Comparison of ENCODE assay signal across 8 cellular contexts in the genomic region with DNA sequence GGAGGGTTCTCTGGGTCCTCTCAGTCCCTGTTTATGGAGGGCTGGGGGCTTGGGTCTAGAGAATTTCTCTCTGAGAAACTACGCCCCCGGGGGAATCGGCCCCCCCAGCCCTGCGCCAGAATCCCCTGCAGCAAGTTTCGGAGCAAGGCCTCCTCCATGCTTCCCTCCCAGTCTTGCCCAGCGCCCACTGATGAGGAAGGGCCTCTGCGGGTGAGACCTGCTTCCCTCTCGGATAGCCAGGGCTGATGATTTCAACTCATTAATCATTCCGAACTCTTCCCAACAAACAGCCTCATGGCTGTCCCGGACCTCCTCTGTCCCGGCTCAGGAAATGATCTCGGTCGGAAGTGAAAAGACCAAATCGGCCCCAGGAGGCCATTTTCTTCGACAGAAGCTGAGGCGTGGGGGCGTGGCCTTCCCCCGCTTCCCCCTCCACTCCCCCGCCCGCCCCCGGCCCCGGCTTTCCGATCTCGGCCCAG. TPM values are rescaled to one million over a fixed set of nuclear protein-coding genes. Genes with fewer than 3 reads are reported as not detected.
DNase-seq lines count a peak whose midpoint lies in the region; ATAC-seq and TF ChIP-seq lines count a peak whose summit lies in the region.

No MANE protein-coding gene starts in this region.

- H3K27ac ChIP-seq in DND-41 (ENCODE audit: low read length) (peak overlapping the region; percentile 99), HCT116 (ENCODE audit: low read depth, low read length) (peak overlapping the region; percentile 87), iPS-18a (ENCODE audit: low read length) (peak overlapping the region; percentile 98), spleen (peak overlapping the region; percentile 95 to 100 (median 99))

- 2 to 4% (median 3%) methylated on average over 22 to 24 of the region's 24 CpGs for WGBS in spleen, 5 donors

- H3K36me3 ChIP-seq in DND-41 (ENCODE audit: insufficient read depth, low read length) (no peaks in the 10 kb centered on the region; the same call in 1 of the 2 replicates), HCT116 (ENCODE audit: control insufficient read depth in 1 of 2, insufficient read depth in 2 of 2, low read length in 2 of 2) (peaks cover 0 to 3% of the 10 kb centered on the region in 2 experiments; a peak in 1 of 4 replicates), iPS-18a (ENCODE audit: control insufficient read depth, low read depth, low read length) (no peaks in the 10 kb centered on the region), spleen (peaks cover 0 to under 1% (median 0%) of the 10 kb centered on the region in 6 donors)

- RAD21 ChIA-PET in HCT116 (lab: Charles Lee; ENCODE audit: low non-redundant PET in 1 of 2, low total read pairs in 2 of 2, uncharacterized antibody in 2 of 2, unreplicated experiment in 2 of 2), result no interaction called here

- TF ChIP-seq POLR2A in HCT116 (IDR thresholded peaks at IDR 0.05; ENCODE audit: borderline replicate concordance, extremely low read depth, insufficient read depth, insufficient read length) (peak; percentile 64), spleen (IDR thresholded peaks at IDR 0.05) (no peak)

- peak; percentile 84 for DNase-seq in DND-41
- DNase-seq in HCT116 (ENCODE audit: low read depth, low spot score), result no peak
- DNase-seq in NOMO-1 treated with DMSO at 0.1 percent for 48 hours (lab: John Stamatoyannopoulos, UW; ENCODE audit: unreplicated experiment), result peak; percentile 79
- peak; percentile 84 for DNase-seq in astrocyte of the hippocampus (ENCODE audit: low read depth, low spot score)
- DNase-seq in spleen, result peak; percentile 90
- no peak for DNase-seq in middle frontal gyrus (ENCODE audit: extremely low spot score, low spot score)

- H4K20me1 ChIP-seq in DND-41 (ENCODE audit: insufficient read depth, low read length) (peaks cover 22% of the 10 kb centered on the region; the same call in 1 of the 2 replicates), HCT116 (ENCODE audit: insufficient read depth) (peaks cover 14% of the 10 kb centered on the region; the same call in 1 of the 2 replicates)

- BruUV-seq in HCT116 (replicated peaks; lab: Mats Ljungman, UMichigan), result TSS peak; percentile 78

- no peak for TF ChIP-seq RAD21 in HCT116 (IDR thresholded peaks at IDR 0.05; ENCODE audit: low read depth)

- peak; percentile 22 for ATAC-seq in DND-41 (ENCODE audit: insufficient read depth, low read depth)
- peak; percentile 25 for ATAC-seq in HCT116
- no peak for ATAC-seq in GM19395 (IDR thresholded peaks at IDR 0.05; ENCODE audit: unreplicated experiment)

- H3K79me2 ChIP-seq in DND-41 (ENCODE audit: insufficient read depth, low read length), result peaks cover 47% of the 10 kb centered on the region
- peaks cover 34% of the 10 kb centered on the region for H3K79me2 ChIP-seq in HCT116 (ENCODE audit: insufficient read depth, low read length)

- H3K9ac ChIP-seq in DND-41 (ENCODE audit: low read depth, low read length), result peak overlapping the region; percentile 96
- H3K9ac ChIP-seq in HCT116 (ENCODE audit: low read length), result peak overlapping the region; percentile 98
- peak overlapping the region; percentile 98 for H3K9ac ChIP-seq in iPS-18a (ENCODE audit: low read length)

- H3K27me3 ChIP-seq in DND-41 (ENCODE audit: insufficient read depth, low read length, poor library complexity), result no peaks in the 10 kb centered on the region
- no peaks in the 10 kb centered on the region for H3K27me3 ChIP-seq in HCT116 (ENCODE audit: insufficient read depth, low read length)
- no peaks in the 10 kb centered on the region for H3K27me3 ChIP-seq in iPS-18a (ENCODE audit: control insufficient read depth, insufficient read depth, low read length)
- no peaks in the 10 kb centered on the region for H3K27me3 ChIP-seq in spleen (replicated peaks in 1 of 7)

- no peaks in the 10 kb centered on the region for H3K9me2 ChIP-seq in HCT116 (ENCODE audit: insufficient read depth)

- H3K4me3 ChIP-seq in DND-41 (ENCODE audit: low read depth in 1 of 2, low read length in 2 of 2), result peak overlapping the region; percentile 82 to 83; a peak in 3 of 4 replicates
- H3K4me3 ChIP-seq in HCT116 (replicated peaks in 1 of 2; ENCODE audit: low read depth in 1 of 2, low read length in 2 of 2), result peak overlapping the region; percentile 68 to 95
- peak overlapping the region; percentile 92 for H3K4me3 ChIP-seq in iPS-18a (ENCODE audit: low read length)
- H3K4me3 ChIP-seq in spleen, result peak overlapping the region; percentile 50 to 88 (median 68)

- peak overlapping the region; percentile 91 for H2AFZ ChIP-seq in DND-41 (ENCODE audit: low read depth, low read length)
- H2AFZ ChIP-seq in HCT116 (ENCODE audit: low read depth, low read length, poor library complexity, severe bottlenecking), result no peak overlapping the region

- no peaks in the 10 kb centered on the region for H3K9me3 ChIP-seq in DND-41 (ENCODE audit: insufficient read depth, low read length, severe bottlenecking)
- no peaks in the 10 kb centered on the region for H3K9me3 ChIP-seq in HCT116 (ENCODE audit: control insufficient read depth in 1 of 2, insufficient read depth in 1 of 2, low read depth in 1 of 2, low read length in 2 of 2)
- no peaks in the 10 kb centered on the region for H3K9me3 ChIP-seq in iPS-18a (ENCODE audit: control insufficient read depth, low read depth, low read length)
- no peaks in the 10 kb centered on the region for H3K9me3 ChIP-seq in spleen

- intact Hi-C loops in HCT116 (cut with micrococcal nuclease), result loop anchor here (5.0 kb wide), 1 partner anchor 280 kb away; no protein-coding TSS in a partner anchor
- intact Hi-C loops in spleen (cut with DNase I; ENCODE audit: low total_unique reads), result no loop called here

- POLR2A ChIA-PET in HCT116 (lab: Charles Lee), result interaction anchor here (0.6 to 7.3 kb wide), 9 partner anchors 12 to 218 kb away, joined by 3 to 258 read pairs (median 32); partner anchors contain the start of genes ACBD4, HEXIM2 and NMT1

- TF ChIP-seq CTCF in DND-41 (IDR thresholded peaks at IDR 0.05; ENCODE audit: borderline replicate concordance, extremely low read depth, low read length, poor library complexity, severe bottlenecking) (no peak), HCT116 (IDR thresholded peaks at IDR 0.05 in 2 of 3, conservative IDR thresholded peaks at IDR 0.05 in 1 of 3; ENCODE audit: borderline replicate concordance in 1 of 3, insufficient read depth in 1 of 3, low read depth in 2 of 3, low read length in 2 of 3) (no peak), spleen (IDR thresholded peaks at IDR 0.05 in 8 of 11, conservative IDR thresholded peaks at IDR 0.05 in 3 of 11) (no peak)

- H3K4me1 ChIP-seq in DND-41 (ENCODE audit: insufficient read depth, low read length), result peaks cover 38% of the 10 kb centered on the region
- peaks cover 21 to 37% of the 10 kb centered on the region in 2 experiments for H3K4me1 ChIP-seq in HCT116 (ENCODE audit: control insufficient read depth in 1 of 2, insufficient read depth in 2 of 2, low read length in 2 of 2)
- peaks cover 22% of the 10 kb centered on the region for H3K4me1 ChIP-seq in iPS-18a (ENCODE audit: control insufficient read depth, low read depth, low read length)
- peaks cover 34 to 83% (median 63%) of the 10 kb centered on the region in 6 donors for H3K4me1 ChIP-seq in spleen

- CTCF ChIA-PET in HCT116 (lab: Charles Lee), result interaction anchor here (2.9 to 10.2 kb wide), 3 partner anchors 11 to 49 kb away, joined by 25 to 131 read pairs (median 129); partner anchors contain the start of genes ACBD4 and HEXIM2

- H3K4me2 ChIP-seq in DND-41 (ENCODE audit: insufficient read depth, low read length) (peak overlapping the region; percentile 94), HCT116 (ENCODE audit: low read length) (peak overlapping the region; percentile 87)

TF ChIP-seq in HCT116, 20 proteins besides CTCF, POLR2A, EP300 and RAD21:
- TF ChIP-seq EZH2 (IDR thresholded peaks at IDR 0.05), result no peak
- TF ChIP-seq SRF (IDR thresholded peaks at IDR 0.05; ENCODE audit: low read depth), result no peak; the same call in 1 of the 2 replicates
- TF ChIP-seq ELF1 (IDR thresholded peaks at IDR 0.05; ENCODE audit: borderline replicate concordance, low read depth), result no peak
- TF ChIP-seq ZFX (IDR thresholded peaks at IDR 0.05), result peak; percentile 92
- TF ChIP-seq YY1 (IDR thresholded peaks at IDR 0.05; ENCODE audit: extremely low read depth, insufficient replicate concordance, low read depth, low read length), result peak; percentile 91

RNA-seq across cellular contexts. Expression of gene HEXIM1, which starts 1.1 kb away (rescaled TPM):
- 58.0 TPM for total RNA-seq in HCT116 (2021; ENCODE audit: unreplicated experiment)
- 29.6 and 33.0 TPM in 2 replicates for polyA plus RNA-seq in HCT116 (2012)
- total RNA-seq in spleen, result 10 to 100 TPM; 23.4 to 43.1 (median 27.8) TPM
- 10 to 100 TPM; 12.9 to 26.7 (median 15.1) TPM for polyA plus RNA-seq in spleen

RNA-seq across cellular contexts. Expression of gene ACBD4, which starts 11.7 kb away (rescaled TPM):
- total RNA-seq in HCT116 (2021; ENCODE audit: unreplicated experiment) (13.6 TPM), spleen (10 to 100 TPM; 14.1 to 24.6 (median 20.2) TPM)
- polyA plus RNA-seq in HCT116 (2012), result 6.1 and 9.5 TPM in 2 replicates
- 10 to 100 TPM; 22.8 to 32.8 (median 31.8) TPM for polyA plus RNA-seq in spleen

RNA-seq across cellular contexts. Expression of gene HEXIM2, which starts 14.5 kb away (rescaled TPM):
- total RNA-seq in HCT116 (2021; ENCODE audit: unreplicated experiment), result 13.5 TPM
- polyA plus RNA-seq in HCT116 (2012), result 14.1 and 18.1 TPM in 2 replicates
- 1 to 10 TPM; 4.0 to 9.4 (median 6.1) TPM for total RNA-seq in spleen
- 10 to 100 TPM in 1 of 3 donors, 1 to 10 TPM in 2; 8.7 to 10.4 (median 9.9) TPM for polyA plus RNA-seq in spleen

RNA-seq across cellular contexts. Expression of gene PLCD3, which starts 14.8 kb away (rescaled TPM):
- total RNA-seq in HCT116 (2021; ENCODE audit: unreplicated experiment), result 197 TPM
- 109 and 122 TPM in 2 replicates for polyA plus RNA-seq in HCT116 (2012)
- 1 to 10 TPM; 2.8 to 9.9 (median 7.1) TPM for total RNA-seq in spleen
- 1 to 10 TPM; 1.5 to 3.5 (median 3.4) TPM for polyA plus RNA-seq in spleen

Comparison
In these comparisons a context has a peak if more than half of its experiments do, and no peak if none do; other contexts are left out.
1. DNase-seq: peak in DND-41 (single experiment), NOMO-1 treated with DMSO at 0.1 percent for 48 hours (single experiment), astrocyte of the hippocampus (single experiment) and spleen (single experiment); none in HCT116 (single experiment) and middle frontal gyrus (single experiment).
2. Peak in every context shown above with its lines, with median percentiles within 50 percentile points of each other: H3K27ac ChIP-seq, H3K4me3 ChIP-seq and H3K9ac ChIP-seq.